17 cellular contexts compared by ENCODE assay signal in genomic region chr10:11256896-11257295, GRCh38.
A peak's percentile ranks its signal among the peaks of the same experiment; 100 is the strongest.
DNase-seq lines count a peak whose midpoint lies in the region; TF ChIP-seq lines count a peak whose summit lies in the region.
"Had no signal": no experiment of that assay in that cellular context is flagged by ENCODE, and none has a peak within 500 bp of the region (broad histone marks: within the 10 kb centered on the region; RNA-seq: fewer than 3 reads in every experiment).

No MANE protein-coding gene starts in this region.

- no peak for TF ChIP-seq CTCF in left ventricle myocardium inferior (IDR thresholded peaks at IDR 0.05; ENCODE audit: borderline replicate concordance)
- no peak for TF ChIP-seq CTCF in OCI-LY7 (conservative IDR thresholded peaks at IDR 0.05; ENCODE audit: low read length)

- intact Hi-C loops in left ventricle myocardium inferior (cut with micrococcal nuclease): no loop called here
- intact Hi-C loops in cardiac septum (cut with DNase I): loop anchor here (5.0 kb wide), 1 partner anchor 60 kb away; no protein-coding TSS in a partner anchor
- intact Hi-C loops in OCI-LY7 (cut with micrococcal nuclease; ENCODE audit: unreplicated experiment): no loop called here

- no peak overlapping the region; the same call in 1 of the 2 replicates for H3K4me2 ChIP-seq in OCI-LY7 (ENCODE audit: low read length)

- H3K27ac Mint-ChIP-seq in IgD-negative memory B cell: peak overlapping the region; percentile 91 to 99 (median 92)

- H3K79me2 ChIP-seq in OCI-LY7 (ENCODE audit: insufficient read depth, low read depth, low read length): no peaks in the 10 kb centered on the region

- H3K36me3 ChIP-seq in left ventricle myocardium inferior: peaks cover 26% of the 10 kb centered on the region
- H3K36me3 ChIP-seq in OCI-LY7 (ENCODE audit: insufficient read depth, low read length): no peaks in the 10 kb centered on the region
- H3K36me3 ChIP-seq: brain microvascular endothelial cell had no signal

- CTCF ChIA-PET in OCI-LY7 (lab: Charles Lee; ENCODE audit: unreplicated experiment): no interaction called here

- no peaks in the 10 kb centered on the region for H3K9me3 Mint-ChIP-seq in IgD-negative memory B cell

- no peaks in the 10 kb centered on the region for H3K27me3 ChIP-seq in left ventricle myocardium inferior (ENCODE audit: low read depth)
- H3K27me3 ChIP-seq: brain microvascular endothelial cell, testis had no signal

- peaks cover 50 to 71% (median 69%) of the 10 kb centered on the region in 3 donors for H3K4me1 Mint-ChIP-seq in IgD-negative memory B cell

- H3K4me3 ChIP-seq in left ventricle myocardium inferior: no peak overlapping the region
- H3K4me3 ChIP-seq in OCI-LY7 (ENCODE audit: low read depth, low read length, poor library complexity, severe bottlenecking): no peak overlapping the region
- H3K4me3 ChIP-seq: lung, testis had no signal

- no peaks in the 10 kb centered on the region for H3K9me3 ChIP-seq in left ventricle myocardium inferior (replicated peaks)
- no peaks in the 10 kb centered on the region for H3K9me3 ChIP-seq in OCI-LY7 (ENCODE audit: low read length)
- H3K9me3 ChIP-seq: testis had no signal

- DNase-seq in left ventricle myocardium inferior (no peak), cardiac septum (ENCODE audit: low spot score) (no peak), caudate nucleus (lab: John Stamatoyannopoulos, UW) (no peak), AG08395 (ENCODE audit: low spot score) (no peak), hypothalamus (lab: John Stamatoyannopoulos, UW) (no peak), OCI-LY7 (ENCODE audit: low spot score) (no peak)
- DNase-seq: AML-193; brain microvascular endothelial cell; MV-4-11; NCI-H1930; NCI-H510A; SHP77 treated with DMSO at 0.1 percent for 48 hours; stimulated activated CD4-positive, alpha-beta T cell treated with anti-CD3 and anti-CD28 coated beads, Interleukin-2, amount 100 ng/mL, for 48 hours; T1000; testis had no signal

- no peaks in the 10 kb centered on the region for H4K20me1 ChIP-seq in OCI-LY7 (ENCODE audit: insufficient read depth, low read length)

- POLR2A ChIA-PET in OCI-LY7 (lab: Charles Lee): interaction anchor here (0.6 kb wide), 1 partner anchor 35 kb away, joined by 4 read pairs; no protein-coding TSS in a partner anchor

- no peaks in the 10 kb centered on the region for H3K9me2 ChIP-seq in OCI-LY7 (ENCODE audit: insufficient read depth, low read length)

- peaks cover 7% of the 10 kb centered on the region for H3K36me3 Mint-ChIP-seq in IgD-negative memory B cell

- H3K27ac ChIP-seq in left ventricle myocardium inferior (replicated peaks) (peak overlapping the region; percentile 45), caudate nucleus (ENCODE audit: low read depth, low read length) (peak overlapping the region; percentile 72), OCI-LY7 (ENCODE audit: low read depth, low read length, poor library complexity, severe bottlenecking) (no peak overlapping the region)
- H3K27ac ChIP-seq: brain microvascular endothelial cell, testis had no signal

- no peaks in the 10 kb centered on the region for H3K27me3 Mint-ChIP-seq in IgD-negative memory B cell

- H3K4me3 Mint-ChIP-seq in IgD-negative memory B cell: peak overlapping the region; percentile 13 to 88 (median 82)

- H2AFZ ChIP-seq in OCI-LY7 (ENCODE audit: low read length): no peak overlapping the region

- H3K4me1 ChIP-seq in left ventricle myocardium inferior (peaks cover 64% of the 10 kb centered on the region), OCI-LY7 (ENCODE audit: insufficient read depth, low read length, poor library complexity, severe bottlenecking) (peaks cover 52% of the 10 kb centered on the region)
- H3K4me1 ChIP-seq: testis had no signal

- BruUV-seq in OCI-LY7 (replicated peaks; lab: Mats Ljungman, UMichigan): no TSS peak
